Comparison of ENCODE assay signal across 15 cellular contexts in genomic region chr22:49829044-49829719, GRCh38. TPM values are rescaled to one million over a fixed set of nuclear protein-coding genes. Genes with fewer than 3 reads are reported as not detected.
A peak's percentile ranks its signal among the peaks of the same experiment; 100 is the strongest.
DNase-seq lines count a peak whose midpoint lies in the region; ATAC-seq, FAIRE-seq and TF ChIP-seq lines count a peak whose summit lies in the region.
"Had no signal": no experiment of that assay in that cellular context is flagged by ENCODE, and none has a peak within 500 bp of the region (broad histone marks: within the 10 kb centered on the region; RNA-seq: fewer than 3 reads in every experiment).

No MANE protein-coding gene starts in this region.

- no peak for TF ChIP-seq CTCF in CD4-positive, alpha-beta T cell (IDR thresholded peaks at IDR 0.05)
- no peak for TF ChIP-seq CTCF in GM23338 (conservative IDR thresholded peaks at IDR 0.05; ENCODE audit: low read depth in 2 of 2)

- H3K4me1 Mint-ChIP-seq in CD4-positive, alpha-beta T cell (ENCODE audit: low read depth), result peaks cover 38% of the 10 kb centered on the region
- peaks cover 20% of the 10 kb centered on the region for H3K4me1 Mint-ChIP-seq in GM23338
- H3K4me1 Mint-ChIP-seq in activated T-helper 1 cell treated with anti-CD3 and anti-CD28 coated beads, Interleukin-12 subunit alpha, Interleukin-12 subunit beta, Interleukin-2, Interleukin-4 antibody, amounts not matched to agents 30 ng/mL and 10 ng/mL and 1 ng/mL, durations not matched to agents 14 hours and 24 hours and 36 hours (ENCODE audit: low read depth), result peaks cover 40% of the 10 kb centered on the region
- H3K4me1 Mint-ChIP-seq in naive B cell, result peaks cover 28 to 38% (median 35%) of the 10 kb centered on the region in 3 donors

- peaks cover 18% of the 10 kb centered on the region; the same call in 1 of the 2 replicates for H4K20me1 ChIP-seq in GM23338 (replicated peaks; ENCODE audit: insufficient read depth)

- H3K9me3 ChIP-seq in CD4-positive, alpha-beta T cell (ENCODE audit: control insufficient read depth, low read length), result no peaks in the 10 kb centered on the region
- H3K9me3 ChIP-seq: BE2C, right lobe of liver had no signal

- H3K4me3 Mint-ChIP-seq in CD4-positive, alpha-beta T cell, result peak overlapping the region; percentile 87
- H3K4me3 Mint-ChIP-seq in GM23338, result peak overlapping the region; percentile 43
- peak overlapping the region; percentile 77 for H3K4me3 Mint-ChIP-seq in activated T-helper 1 cell treated with anti-CD3 and anti-CD28 coated beads, Interleukin-12 subunit alpha, Interleukin-12 subunit beta, Interleukin-2, Interleukin-4 antibody, amounts not matched to agents 30 ng/mL and 10 ng/mL and 1 ng/mL, durations not matched to agents 14 hours and 24 hours and 36 hours
- peak overlapping the region; percentile 12 to 85 (median 64) for H3K4me3 Mint-ChIP-seq in naive B cell

- H3K27ac Mint-ChIP-seq in CD4-positive, alpha-beta T cell, result peak overlapping the region; percentile 89
- H3K27ac Mint-ChIP-seq in GM23338 (no peak overlapping the region), naive B cell (peak overlapping the region; percentile 40 to 93 (median 81))
- peak overlapping the region; percentile 86 for H3K27ac Mint-ChIP-seq in activated T-helper 1 cell treated with anti-CD3 and anti-CD28 coated beads, Interleukin-12 subunit alpha, Interleukin-12 subunit beta, Interleukin-2, Interleukin-4 antibody, amounts not matched to agents 30 ng/mL and 10 ng/mL and 1 ng/mL, durations not matched to agents 14 hours and 24 hours and 36 hours

- peaks cover 8% of the 10 kb centered on the region; the same call in 1 of the 2 replicates for H3K4me1 ChIP-seq in GM23338 (ENCODE audit: insufficient read depth)
- H3K4me1 ChIP-seq: BE2C had no signal

- H3K4me3 ChIP-seq in GM23338, result no peak overlapping the region
- H3K4me3 ChIP-seq: right lobe of liver had no signal

- H3K79me2 ChIP-seq in GM23338 (replicated peaks; ENCODE audit: insufficient read depth), result peaks cover 27% of the 10 kb centered on the region

- intact Hi-C loops in CD4-positive, alpha-beta T cell (cut with DNase I, micrococcal nuclease), result loop anchor here (5.0 kb wide), 3 partner anchors 42 to 88 kb away; partner anchors contain the start of genes ALG12 (in 2 of the 2) and CRELD2 (in 2 of the 2)
- intact Hi-C loops in activated T-helper 1 cell treated with anti-CD3 and anti-CD28 coated beads, Interleukin-12 subunit alpha, Interleukin-12 subunit beta, Interleukin-2, Interleukin-4 antibody, amounts not matched to agents 30 ng/mL and 10 ng/mL and 1 ng/mL, durations not matched to agents 14 hours and 24 hours and 36 hours (cut with micrococcal nuclease), result loop anchor here (5.0 kb wide), 2 partner anchors 38 to 88 kb away; partner anchors contain the start of genes ALG12 and CRELD2

- no peak overlapping the region for H2AFZ ChIP-seq in GM23338

- POLR2A ChIA-PET in CD4-positive, alpha-beta T cell (lab: Charles Lee), result interaction anchor here (1.2 to 2.0 kb wide), 6 partner anchors 10 to 131 kb away, joined by 3 to 17 read pairs (median 3); partner anchors contain the start of gene PIM3

- H3F3A ChIP-seq in GM23338 (replicated peaks; ENCODE audit: low read depth), result no peaks in the 10 kb centered on the region

- H3K9me3 Mint-ChIP-seq in CD4-positive, alpha-beta T cell, result no peaks in the 10 kb centered on the region
- H3K9me3 Mint-ChIP-seq in GM23338, result peaks cover 43% of the 10 kb centered on the region
- H3K9me3 Mint-ChIP-seq in activated T-helper 1 cell treated with anti-CD3 and anti-CD28 coated beads, Interleukin-12 subunit alpha, Interleukin-12 subunit beta, Interleukin-2, Interleukin-4 antibody, amounts not matched to agents 30 ng/mL and 10 ng/mL and 1 ng/mL, durations not matched to agents 14 hours and 24 hours and 36 hours, result peaks cover 10% of the 10 kb centered on the region
- no peaks in the 10 kb centered on the region for H3K9me3 Mint-ChIP-seq in naive B cell

- peaks cover 31% of the 10 kb centered on the region for H3K36me3 Mint-ChIP-seq in CD4-positive, alpha-beta T cell (ENCODE audit: low read depth)
- H3K36me3 Mint-ChIP-seq in GM23338 (ENCODE audit: low read depth), result peaks cover 38% of the 10 kb centered on the region
- peaks cover 12% of the 10 kb centered on the region for H3K36me3 Mint-ChIP-seq in activated T-helper 1 cell treated with anti-CD3 and anti-CD28 coated beads, Interleukin-12 subunit alpha, Interleukin-12 subunit beta, Interleukin-2, Interleukin-4 antibody, amounts not matched to agents 30 ng/mL and 10 ng/mL and 1 ng/mL, durations not matched to agents 14 hours and 24 hours and 36 hours (ENCODE audit: low read depth)
- peaks cover 2% of the 10 kb centered on the region in 2 donors for H3K36me3 Mint-ChIP-seq in naive B cell

- no peak for ATAC-seq in CD4-positive, alpha-beta T cell (ENCODE audit: poor library complexity)
- ATAC-seq in GM23338 (no peak), naive B cell (ENCODE audit: low read depth in 2 of 2) (no peak), HG03571 (IDR thresholded peaks at IDR 0.05; ENCODE audit: unreplicated experiment) (no peak)

- no peaks in the 10 kb centered on the region for H3K27me3 ChIP-seq in CD4-positive, alpha-beta T cell (ENCODE audit: control insufficient read depth, insufficient read depth, low read length)
- 0 out of 2 replicates have a peak, but pooled peaks cover 4% of the 10 kb centered on the region for H3K27me3 ChIP-seq in GM23338 (ENCODE audit: insufficient read depth)
- H3K27me3 ChIP-seq: right lobe of liver had no signal

- H3K9me2 ChIP-seq in GM23338 (ENCODE audit: insufficient read depth), result no peaks in the 10 kb centered on the region

- DNase-seq in CD4-positive, alpha-beta T cell, result no peak
- DNase-seq in GM23338 (ENCODE audit: low spot score), result no peak
- no peak for DNase-seq in activated T-helper 1 cell treated with anti-CD3 and anti-CD28 coated beads, Interleukin-12 subunit alpha, Interleukin-12 subunit beta, Interleukin-2, Interleukin-4 antibody, amounts not matched to agents 30 ng/mL and 10 ng/mL and 1 ng/mL, durations not matched to agents 14 hours and 24 hours and 36 hours (ENCODE audit: low spot score)
- DNase-seq in naive B cell, result no peak
- no peak for DNase-seq in T1000 (lab: John Stamatoyannopoulos, UW)
- no peak for DNase-seq in frontal cortex (ENCODE audit: low spot score in 2 of 2)
- no peak for DNase-seq in NCI-H345 treated with DMSO at 0.1 percent for 48 hours (lab: John Stamatoyannopoulos, UW; ENCODE audit: unreplicated experiment)
- DNase-seq: activated gamma-delta T cell, BE2C, HCEC 1CT, head of caudate nucleus, MM.1S, NCI-H2171 treated with DMSO at 0.1 percent for 48 hours, right lobe of liver had no signal

- no peak overlapping the region for H3K4me2 ChIP-seq in GM23338

- H3K27me3 Mint-ChIP-seq in CD4-positive, alpha-beta T cell, result no peaks in the 10 kb centered on the region
- H3K27me3 Mint-ChIP-seq in GM23338 (ENCODE audit: insufficient read depth, low read depth, poor library complexity) (peaks cover 19% of the 10 kb centered on the region), naive B cell (peaks cover 0 to 4% (median 0%) of the 10 kb centered on the region in 3 donors)
- H3K27me3 Mint-ChIP-seq in activated T-helper 1 cell treated with anti-CD3 and anti-CD28 coated beads, Interleukin-12 subunit alpha, Interleukin-12 subunit beta, Interleukin-2, Interleukin-4 antibody, amounts not matched to agents 30 ng/mL and 10 ng/mL and 1 ng/mL, durations not matched to agents 14 hours and 24 hours and 36 hours (ENCODE audit: insufficient read depth), result peaks cover 3% of the 10 kb centered on the region

- H3K27ac ChIP-seq in CD4-positive, alpha-beta T cell (ENCODE audit: low read depth, low read length), result peak overlapping the region; percentile 73
- no peak overlapping the region for H3K27ac ChIP-seq in GM23338 (ENCODE audit: low read depth)
- H3K27ac ChIP-seq: right lobe of liver had no signal

- no peaks in the 10 kb centered on the region for H3K36me3 ChIP-seq in GM23338 (ENCODE audit: insufficient read depth)
- H3K36me3 ChIP-seq: right lobe of liver had no signal

- CTCF ChIA-PET in CD4-positive, alpha-beta T cell (lab: Charles Lee), result no interaction called here

- FAIRE-seq in frontal cortex (lab: Jason Lieb, UNC), result no peak

TF ChIP-seq in GM23338, 12 proteins besides CTCF, POLR2A, EP300 and RAD21 (continues in another document):
- TF ChIP-seq CREB1 (CRISPR knock-in tag; IDR thresholded peaks at IDR 0.05; ENCODE audit: low read depth) (no peak), ETS1 (IDR thresholded peaks at IDR 0.05) (no peak), ZNF331 (CRISPR knock-in tag; IDR thresholded peaks at IDR 0.05; ENCODE audit: low read depth) (no peak)

RNA-seq across cellular contexts. Expression of gene BRD1, which starts 1.5 kb away (rescaled TPM):
- 100 to 1,000 TPM; 129 to 130 TPM for total RNA-seq in CD4-positive, alpha-beta T cell
- 33.8 and 36.1 TPM in 2 replicates for total RNA-seq in GM23338 (2014; rRNA removed; shearing (Covaris generic))
- polyA plus RNA-seq in GM23338 (2016; fragmentation: Nextera tagmentation; extraction: Ambion mirVana) (12.3 and 13.1 TPM in 2 replicates), naive B cell (ENCODE audit: low read depth in 6 of 6) (1 to 10 TPM in 5 of 6 donors, under 1 TPM in 1; 0.23 to 3.0 (median 1.8) TPM)
- 45.5 and 46.8 TPM in 2 replicates for total RNA-seq in activated T-helper 1 cell treated with anti-CD3 and anti-CD28 coated beads, Interleukin-12 subunit alpha, Interleukin-12 subunit beta, Interleukin-2, Interleukin-4 antibody, amounts not matched to agents 30 ng/mL and 10 ng/mL and 1 ng/mL, durations not matched to agents 14 hours and 24 hours and 36 hours
- 50.1 TPM for total RNA-seq in frontal cortex

RNA-seq across cellular contexts. Expression of gene ZBED4, which starts 24.5 kb away (rescaled TPM):
- total RNA-seq in CD4-positive, alpha-beta T cell, result 10 to 100 TPM; 14.8 to 15.0 TPM
- 28.0 and 31.9 TPM in 2 replicates for total RNA-seq in GM23338 (2014; rRNA removed; shearing (Covaris generic))
- polyA plus RNA-seq in GM23338 (2016; fragmentation: Nextera tagmentation; extraction: Ambion mirVana) (8.5 and 9.0 TPM in 2 replicates), naive B cell (ENCODE audit: low read depth in 6 of 6) (10 to 100 TPM in 1 of 6 donors, 1 to 10 TPM in 5; 3.8 to 10.3 (median 6.1) TPM)
- total RNA-seq in activated T-helper 1 cell treated with anti-CD3 and anti-CD28 coated beads, Interleukin-12 subunit alpha, Interleukin-12 subunit beta, Interleukin-2, Interleukin-4 antibody, amounts not matched to agents 30 ng/mL and 10 ng/mL and 1 ng/mL, durations not matched to agents 14 hours and 24 hours and 36 hours, result 19.4 and 20.9 TPM in 2 replicates
- 23.2 TPM for total RNA-seq in frontal cortex
